Comparison of ENCODE assay signal across 11 cellular contexts in the genomic region with DNA sequence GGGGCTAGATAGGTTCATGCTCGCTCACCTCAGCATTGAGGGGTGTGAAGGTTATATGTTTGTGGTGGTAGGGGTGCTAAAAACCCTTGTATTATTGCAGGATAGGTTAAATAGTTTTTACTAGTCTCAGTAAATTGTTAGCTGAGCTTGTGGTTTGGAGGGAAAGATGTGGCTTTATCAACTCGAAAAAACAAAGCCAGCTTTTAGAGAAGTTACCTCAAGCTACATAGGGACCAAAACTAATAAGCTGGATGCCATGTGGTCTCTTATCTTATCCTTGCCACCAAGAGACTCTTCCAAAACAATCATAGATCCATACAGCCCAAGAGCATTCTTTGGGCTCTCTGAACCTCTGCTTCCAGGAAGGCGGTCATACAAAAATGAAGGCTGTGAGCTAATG. TPM values are rescaled to one million over a fixed set of nuclear protein-coding genes. Genes with fewer than 3 reads are reported as not detected.
DNase-seq lines count a peak whose midpoint lies in the region; ATAC-seq, FAIRE-seq and TF ChIP-seq lines count a peak whose summit lies in the region.
"Had no signal": no experiment of that assay in that cellular context is flagged by ENCODE, and none has a peak within 500 bp of the region (broad histone marks: within the 10 kb centered on the region; RNA-seq: fewer than 3 reads in every experiment).

No MANE protein-coding gene starts in this region.

- no peak overlapping the region for H2AFZ ChIP-seq in Loucy (ENCODE audit: low read length)
- no peak overlapping the region for H2AFZ ChIP-seq in K562 (ENCODE audit: low read depth, low read length)

- peaks cover 87% of the 10 kb centered on the region for H3K79me2 ChIP-seq in Loucy (ENCODE audit: insufficient read depth, low read length)
- H3K79me2 ChIP-seq in K562 (ENCODE audit: control insufficient read depth, insufficient read depth, low read length) = peaks cover 96% of the 10 kb centered on the region

- peak overlapping the region; percentile 36 to 92 (median 81) for H3K4me3 Mint-ChIP-seq in CD4-positive, alpha-beta memory T cell
- H3K4me3 Mint-ChIP-seq in neural crest cell = no peak overlapping the region

- peak overlapping the region in 1 of 2 donors; percentile 38 for H3K4me3 ChIP-seq in CD4-positive, alpha-beta memory T cell (ENCODE audit: low read length in 2 of 2)
- H3K4me3 ChIP-seq in Loucy (ENCODE audit: low read length, poor library complexity, severe bottlenecking) (peak overlapping the region; percentile 75), K562 (no peak overlapping the region), HAP-1 (no peak overlapping the region), brain microvascular endothelial cell (ENCODE audit: low read depth, low read length) (no peak overlapping the region)

- no peaks in the 10 kb centered on the region for H3K27me3 ChIP-seq in CD4-positive, alpha-beta memory T cell (ENCODE audit: insufficient read depth, low read length)
- H3K27me3 ChIP-seq in Loucy (ENCODE audit: insufficient read depth, low read length, poor library complexity, severe bottlenecking) (no peaks in the 10 kb centered on the region), K562 (ENCODE audit: control insufficient read depth in 2 of 2, insufficient read depth in 2 of 2, low read length in 2 of 2) (no peaks in the 10 kb centered on the region), HAP-1 (ENCODE audit: low read depth) (no peaks in the 10 kb centered on the region), brain microvascular endothelial cell (replicated peaks) (no peaks in the 10 kb centered on the region)

- no peak for TF ChIP-seq EP300 in K562 (IDR thresholded peaks at IDR 0.05; ENCODE audit: low read length)

- peak in 2 of 5 donors; percentile 23 for DNase-seq in CD4-positive, alpha-beta memory T cell
- DNase-seq in K562 (ENCODE audit: extremely low read depth in 1 of 4, low spot score in 3 of 4) (peak in 1 of 4 experiments; percentile 57), neural crest cell (ENCODE audit: low read depth, low spot score) (no peak), HAP-1 (ENCODE audit: low spot score in 2 of 2) (no peak), brain microvascular endothelial cell (no peak), DMS79 treated with DMSO at 0.1 percent for 48 hours (lab: John Stamatoyannopoulos, UW) (no peak)
- DNase-seq: stimulated activated CD4-positive, alpha-beta T cell treated with anti-CD3 and anti-CD28 coated beads, Interleukin-2, amount 100 ng/mL, for 48 hours had no signal

- peaks cover 20% of the 10 kb centered on the region for H3F3A ChIP-seq in Loucy (ENCODE audit: low read depth)

- no peak for TF ChIP-seq RAD21 in K562 (CRISPR knock-in tag; conservative IDR thresholded peaks at IDR 0.05 in 1 of 2, IDR thresholded peaks at IDR 0.05 in 1 of 2)

- in situ Hi-C loops in K562 (cut with MboI) = no loop called here
- in situ Hi-C loops in HAP-1 (cut with MboI; ENCODE audit: low sequenced_read_pairs) = no loop called here
- in situ Hi-C loops in brain microvascular endothelial cell (cut with HindIII; ENCODE audit: low pct_ligation_motif_present, low sequenced_read_pairs) = no loop called here

- intact Hi-C loops in CD4-positive, alpha-beta memory T cell (cut with micrococcal nuclease) = loop anchor here (2.0 kb wide), 1 partner anchor 22 kb away; no protein-coding TSS in a partner anchor
- intact Hi-C loops in K562 (cut with micrococcal nuclease) = loop anchor here (1.0 to 5.0 kb wide), 2 partner anchors 27 to 311 kb away; no protein-coding TSS in a partner anchor

- H3K9ac ChIP-seq in Loucy (ENCODE audit: low read depth, low read length, poor library complexity, severe bottlenecking) (peak overlapping the region; percentile 74), K562 (ENCODE audit: insufficient read depth in 1 of 2, low read depth in 2 of 2, low read length in 2 of 2) (peak overlapping the region in 1 of 2 experiments; percentile 46; a peak in 1 of 4 replicates)

- peak overlapping the region; percentile 98 for H3K4me2 ChIP-seq in Loucy (ENCODE audit: low read depth, low read length, poor library complexity, severe bottlenecking)
- peak overlapping the region; percentile 21 for H3K4me2 ChIP-seq in K562 (ENCODE audit: insufficient read depth, low read length)

- no peaks in the 10 kb centered on the region for H3K9me3 ChIP-seq in CD4-positive, alpha-beta memory T cell (ENCODE audit: control insufficient read depth in 1 of 2, low read length in 2 of 2)
- H3K9me3 ChIP-seq in Loucy (ENCODE audit: insufficient read depth, low read depth, low read length) = no peaks in the 10 kb centered on the region
- H3K9me3 ChIP-seq in K562 (replicated peaks; ENCODE audit: control insufficient read depth, insufficient read depth, low read depth, low read length) = no peaks in the 10 kb centered on the region
- H3K9me3 ChIP-seq in HAP-1 = no peaks in the 10 kb centered on the region

- H3K36me3 ChIP-seq in CD4-positive, alpha-beta memory T cell (ENCODE audit: insufficient read depth, low read length) = no peaks in the 10 kb centered on the region
- H3K36me3 ChIP-seq in Loucy (ENCODE audit: insufficient read depth, low read length) (peaks cover 22% of the 10 kb centered on the region; the same call in 1 of the 2 replicates), K562 (ENCODE audit: control insufficient read depth, insufficient read depth, low read length) (peaks cover 47% of the 10 kb centered on the region), HAP-1 (replicated peaks) (peaks cover 9% of the 10 kb centered on the region), brain microvascular endothelial cell (replicated peaks) (no peaks in the 10 kb centered on the region)

- TF ChIP-seq CTCF in Loucy (conservative IDR thresholded peaks at IDR 0.05; ENCODE audit: low read length) (no peak), K562 (IDR thresholded peaks at IDR 0.05 in 2 of 3, conservative IDR thresholded peaks at IDR 0.05 in 1 of 3; ENCODE audit: insufficient read depth in 2 of 3, low read depth in 1 of 3, low read length in 3 of 3) (no peak), neural crest cell (conservative IDR thresholded peaks at IDR 0.05) (no peak), brain microvascular endothelial cell (IDR thresholded peaks at IDR 0.05; ENCODE audit: low read depth, low read length, missing control alignments) (no peak)

- TF ChIP-seq POLR2A in K562 (conservative IDR thresholded peaks at IDR 0.05) = no peak

- no peaks in the 10 kb centered on the region for H3K27me3 Mint-ChIP-seq in CD4-positive, alpha-beta memory T cell
- no peaks in the 10 kb centered on the region for H3K27me3 Mint-ChIP-seq in neural crest cell (ENCODE audit: low read depth)

- peaks cover 56 to 100% (median 86%) of the 10 kb centered on the region in 4 donors for H3K4me1 Mint-ChIP-seq in CD4-positive, alpha-beta memory T cell
- peaks cover 41% of the 10 kb centered on the region for H3K4me1 Mint-ChIP-seq in neural crest cell

- H3K9me2 ChIP-seq in Loucy (replicated peaks; ENCODE audit: low read depth, low read length) = no peaks in the 10 kb centered on the region

- H3K36me3 Mint-ChIP-seq in CD4-positive, alpha-beta memory T cell = peaks cover 31 to 44% of the 10 kb centered on the region in 2 donors
- peaks cover 2% of the 10 kb centered on the region for H3K36me3 Mint-ChIP-seq in neural crest cell (ENCODE audit: low read depth)

- H4K20me1 ChIP-seq in Loucy (ENCODE audit: insufficient read depth, low read length, poor library complexity, severe bottlenecking) (peaks cover 54% of the 10 kb centered on the region), K562 (replicated peaks; ENCODE audit: control insufficient read depth, insufficient read depth, low read length) (peaks cover 10% of the 10 kb centered on the region)

- POLR2A ChIA-PET in CD4-positive, alpha-beta memory T cell (lab: Charles Lee; ENCODE audit: partially characterized antibody) = interaction anchor here (1.2 to 6.1 kb wide), 8 partner anchors 7 to 95 kb away, joined by 3 to 106 read pairs (median 14); partner anchors contain the start of gene MSN
- POLR2A ChIA-PET in K562 (lab: Yijun Ruan, JAX) = interaction anchor here (1.2 kb wide), 1 partner anchor 15 kb away, joined by 3 read pairs; no protein-coding TSS in a partner anchor

- H3K27ac ChIP-seq in CD4-positive, alpha-beta memory T cell (ENCODE audit: low read depth, low read length) = peak overlapping the region; percentile 56
- H3K27ac ChIP-seq in K562 (ENCODE audit: extremely low read depth, low read depth, low read length) = peak overlapping the region; percentile 81; the same call in 2 of the 3 replicates
- H3K27ac ChIP-seq in brain microvascular endothelial cell = no peak overlapping the region

- H3K27ac Mint-ChIP-seq in CD4-positive, alpha-beta memory T cell = peak overlapping the region; percentile 89 to 98 (median 94)
- peak overlapping the region; percentile 13 for H3K27ac Mint-ChIP-seq in neural crest cell (ENCODE audit: unreplicated experiment)

- ATAC-seq in K562 (peak; percentile 3; the same call in 2 of the 3 replicates), HG03139 (IDR thresholded peaks at IDR 0.05; ENCODE audit: unreplicated experiment) (no peak)

- no peaks in the 10 kb centered on the region for H3K9me1 ChIP-seq in K562 (ENCODE audit: control insufficient read depth, insufficient read depth, low read length)

- WGBS in K562 (ENCODE audit: insufficient coverage, low coverage, missing lambda C conversion rate) = 7% methylated on average over 3 of the region's 3 CpGs

- H3K9me3 Mint-ChIP-seq in CD4-positive, alpha-beta memory T cell = no peaks in the 10 kb centered on the region
- H3K9me3 Mint-ChIP-seq in neural crest cell = peaks cover 11% of the 10 kb centered on the region

- no peak for FAIRE-seq in K562 (lab: Jason Lieb, UNC)
- FAIRE-seq: G401.6, keratinocyte had no signal

- no TSS peak for BruUV-seq in K562 (replicated peaks; lab: Mats Ljungman, UMichigan)

- CTCF ChIA-PET in CD4-positive, alpha-beta memory T cell (lab: Charles Lee; ENCODE audit: partially characterized antibody) = interaction anchor here (2.2 to 2.7 kb wide), 2 partner anchors 23 to 100 kb away, joined by 8 to 16 read pairs; no protein-coding TSS in a partner anchor
- CTCF ChIA-PET in K562 (lab: Yijun Ruan, JAX; ENCODE audit: low intra/inter-chr PET ratio) = no interaction called here

- peaks cover 99% of the 10 kb centered on the region for H3K4me1 ChIP-seq in CD4-positive, alpha-beta memory T cell (ENCODE audit: insufficient read depth, low read length)
- H3K4me1 ChIP-seq in Loucy (ENCODE audit: insufficient read depth, low read length, poor library complexity, severe bottlenecking) (peaks cover 76% of the 10 kb centered on the region), K562 (replicated peaks in 1 of 2; ENCODE audit: control insufficient read depth in 2 of 2, insufficient read depth in 2 of 2, low read length in 2 of 2) (peaks cover 26 to 47% of the 10 kb centered on the region in 2 experiments), HAP-1 (no peaks in the 10 kb centered on the region)

RNA-seq across cellular contexts. Expression of gene MSN, which starts 29.2 kb away (rescaled TPM):
- total RNA-seq in CD4-positive, alpha-beta memory T cell = 100 to 1,000 TPM; 334 to 343 TPM
- polyA plus RNA-seq in CD4-positive, alpha-beta memory T cell = 100 to 1,000 TPM; 594 to 669 TPM
- total RNA-seq in K562 (2011; cell fraction: chromatin; rRNA removed; ENCODE audit: low replicate concordance) = 60.7 and 70.4 TPM in 2 replicates
- 61.2 and 71.2 TPM in 2 replicates for total RNA-seq in K562 (2011; cell fraction: nucleolus; rRNA removed)
- 79.1 and 109 TPM in 2 replicates for total RNA-seq in K562 (2011; cell fraction: nucleoplasm; rRNA removed)
- total RNA-seq in K562 (2014; rRNA removed) = 224 and 261 TPM in 2 replicates
- 218 and 234 TPM in 2 replicates for total RNA-seq in K562 (2014; rRNA removed; fragmentation: Illumina TruSeq; extraction: Trizol)
- total RNA-seq in K562 (2015; rRNA removed; fragmentation: Illumina TruSeq; extraction: Trizol) = 237 and 240 TPM in 2 replicates
- total RNA-seq in K562 (2021) = 294 and 346 TPM in 2 replicates
- polyA plus RNA-seq in K562 (2011; rRNA removed) = 320 and 393 TPM in 2 replicates
- 320 and 357 TPM in 2 replicates for polyA plus RNA-seq in K562 (2011; cell fraction: cytosol; rRNA removed)
- polyA plus RNA-seq in K562 (2011; cell fraction: nucleus; rRNA removed) = 205 and 240 TPM in 2 replicates
- polyA plus RNA-seq in K562 (2012) = 355 and 371 TPM in 2 replicates
- 450 and 486 TPM in 2 replicates for polyA plus RNA-seq in K562 (2014; fragmentation: Illumina TruSeq; extraction: Trizol)
- 100 to 1,000 TPM; 128 to 283 TPM for polyA plus RNA-seq in K562 (2014; fragmentation: Nextera tagmentation; extraction: Ambion mirVana)
- 193 and 236 TPM in 2 replicates for polyA plus RNA-seq in K562 (2014; rRNA removed)
- polyA minus RNA-seq in K562 (2011; rRNA and poly(A)+ RNA removed) = 381 and 481 TPM in 2 replicates
- 197 and 272 TPM in 2 replicates for polyA minus RNA-seq in K562 (2011; cell fraction: cytosol; rRNA and poly(A)+ RNA removed)
- polyA minus RNA-seq in K562 (2011; cell fraction: nucleus; rRNA and poly(A)+ RNA removed) = 53.3 and 91.7 TPM in 2 replicates
- 184 and 185 TPM in 2 replicates for total RNA-seq in neural crest cell
